ENCODE assay signal across 16 cellular contexts in the genomic region with DNA sequence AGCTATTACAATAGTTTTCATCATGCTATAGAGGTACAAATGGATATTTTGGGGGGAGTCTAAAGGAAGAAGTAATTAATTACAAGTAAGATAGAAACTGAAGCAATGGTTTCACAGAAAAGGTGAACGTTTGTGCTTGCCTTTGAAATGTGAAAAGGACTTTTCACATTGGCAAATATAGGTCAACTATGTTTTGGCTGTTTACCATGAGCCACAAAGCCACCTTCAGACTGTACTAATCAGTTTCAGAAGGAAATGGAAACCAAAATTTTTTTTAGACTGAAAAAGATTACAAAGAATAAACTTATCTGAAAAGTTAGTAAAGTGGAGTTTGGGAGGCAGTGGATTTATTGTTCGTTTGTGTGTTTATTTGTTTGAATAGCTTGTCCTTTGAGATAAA. TPM values are rescaled to one million over a fixed set of nuclear protein-coding genes. Genes with fewer than 3 reads are reported as not detected.
DNase-seq lines count a peak whose midpoint lies in the region; ATAC-seq and TF ChIP-seq lines count a peak whose summit lies in the region.
"Had no signal": no experiment of that assay in that cellular context is flagged by ENCODE, and none has a peak within 500 bp of the region (broad histone marks: within the 10 kb centered on the region; RNA-seq: fewer than 3 reads in every experiment).

No MANE protein-coding gene starts in this region.

- H3K27me3 Mint-ChIP-seq in CD8-positive, alpha-beta memory T cell, result peaks cover 0 to 3% of the 10 kb centered on the region in 2 donors
- H3K27me3 Mint-ChIP-seq in T-helper 17 cell, result no peaks in the 10 kb centered on the region
- no peaks in the 10 kb centered on the region for H3K27me3 Mint-ChIP-seq in effector memory CD8-positive, alpha-beta T cell
- H3K27me3 Mint-ChIP-seq: CD4-positive, CD25-positive, alpha-beta regulatory T cell had no signal

- no peaks in the 10 kb centered on the region for H3K27me3 ChIP-seq in CD8-positive, alpha-beta memory T cell (ENCODE audit: insufficient read depth, low read length, poor library complexity, severe bottlenecking)
- H3K27me3 ChIP-seq: BLaER1 treated with 17β-estradiol and CSF1 and Interleukin-3, amounts not matched to agents 10 nM and 100 nM had no signal

- H3K27ac ChIP-seq in CD8-positive, alpha-beta memory T cell (ENCODE audit: low read depth, low read length), result no peak overlapping the region
- no peak overlapping the region for H3K27ac ChIP-seq in HEK293 (ENCODE audit: extremely low read depth, low read depth, low read length)
- H3K27ac ChIP-seq: BLaER1 treated with 17β-estradiol and CSF1 and Interleukin-3, amounts not matched to agents 10 nM and 100 nM had no signal

- peaks cover 0 to 1% (median 0%) of the 10 kb centered on the region in 5 donors for H3K9me3 Mint-ChIP-seq in CD8-positive, alpha-beta memory T cell
- no peaks in the 10 kb centered on the region for H3K9me3 Mint-ChIP-seq in effector memory CD8-positive, alpha-beta T cell
- H3K9me3 Mint-ChIP-seq: HFFc6 had no signal

- no peaks in the 10 kb centered on the region for H3K4me1 ChIP-seq in CD8-positive, alpha-beta memory T cell (ENCODE audit: insufficient read depth, low read length)
- H3K4me1 ChIP-seq in HEK293 (ENCODE audit: control insufficient read depth, insufficient read depth, low read length), result peaks cover 3% of the 10 kb centered on the region; the same call in 1 of the 2 replicates
- H3K4me1 ChIP-seq: BLaER1 treated with 17β-estradiol and CSF1 and Interleukin-3, amounts not matched to agents 10 nM and 100 nM; HAP-1 had no signal

- H3K4me3 ChIP-seq in CD8-positive, alpha-beta memory T cell (ENCODE audit: low read length), result no peak overlapping the region
- H3K4me3 ChIP-seq in HEK293 (ENCODE audit: low read depth, low read length), result no peak overlapping the region
- H3K4me3 ChIP-seq: BLaER1 treated with 17β-estradiol and CSF1 and Interleukin-3, amounts not matched to agents 10 nM and 100 nM; HAP-1 had no signal

- POLR2A ChIA-PET in CD8-positive, alpha-beta memory T cell (lab: Charles Lee), result no interaction called here
- POLR2A ChIA-PET in HEK293 (lab: Yijun Ruan, JAX), result no interaction called here

- peak overlapping the region in 5 of 8 donors; percentile 12 to 78 (median 70) for H3K27ac Mint-ChIP-seq in CD8-positive, alpha-beta memory T cell
- H3K27ac Mint-ChIP-seq in T-helper 17 cell, result peak overlapping the region; percentile 92
- H3K27ac Mint-ChIP-seq in effector memory CD8-positive, alpha-beta T cell, result peak overlapping the region in 1 of 2 donors; percentile 74
- H3K27ac Mint-ChIP-seq: CD4-positive, CD25-positive, alpha-beta regulatory T cell; HFFc6 had no signal

- no peaks in the 10 kb centered on the region for H3K9me3 ChIP-seq in CD8-positive, alpha-beta memory T cell (ENCODE audit: low read length)
- H3K9me3 ChIP-seq in HEK293 (ENCODE audit: control insufficient read depth, insufficient read depth, low read depth, low read length) (no peaks in the 10 kb centered on the region), T-helper 17 cell (ENCODE audit: control insufficient read depth, low read length, poor library complexity, severe bottlenecking) (no peaks in the 10 kb centered on the region)
- H3K9me3 ChIP-seq: HAP-1 had no signal

- no peaks in the 10 kb centered on the region for H3K36me3 Mint-ChIP-seq in CD8-positive, alpha-beta memory T cell
- no peaks in the 10 kb centered on the region for H3K36me3 Mint-ChIP-seq in T-helper 17 cell (ENCODE audit: low read depth)
- no peaks in the 10 kb centered on the region for H3K36me3 Mint-ChIP-seq in effector memory CD8-positive, alpha-beta T cell (ENCODE audit: insufficient read depth)
- H3K36me3 Mint-ChIP-seq: CD4-positive, CD25-positive, alpha-beta regulatory T cell had no signal

- peak; percentile 74 for ATAC-seq in T-helper 17 cell
- peak; percentile 72 for ATAC-seq in effector memory CD8-positive, alpha-beta T cell (replicated peaks)
- no peak for ATAC-seq in GM18907 (IDR thresholded peaks at IDR 0.05; ENCODE audit: unreplicated experiment)
- ATAC-seq in HG03095 (IDR thresholded peaks at IDR 0.05; ENCODE audit: unreplicated experiment), result no peak

- H3K4me1 Mint-ChIP-seq in CD8-positive, alpha-beta memory T cell, result peaks cover 0 to 6% (median 2%) of the 10 kb centered on the region in 3 donors
- peaks cover 3% of the 10 kb centered on the region for H3K4me1 Mint-ChIP-seq in T-helper 17 cell
- H3K4me1 Mint-ChIP-seq in effector memory CD8-positive, alpha-beta T cell (ENCODE audit: low read depth in 2 of 2), result peaks cover 0 to 4% of the 10 kb centered on the region in 2 donors
- H3K4me1 Mint-ChIP-seq: CD4-positive, CD25-positive, alpha-beta regulatory T cell had no signal

- no peak for DNase-seq in CD8-positive, alpha-beta memory T cell
- DNase-seq in T-helper 17 cell (no peak), NCI-H1092 treated with DMSO at 0.1 percent for 48 hours (lab: John Stamatoyannopoulos, UW) (no peak)
- no peak for DNase-seq in effector memory CD8-positive, alpha-beta T cell
- DNase-seq: ACHN; CD4-positive, CD25-positive, alpha-beta regulatory T cell; DMS79 treated with DMSO at 0.1 percent for 48 hours; EL; HFFc6; IMR-90; KBM-7 had no signal

- no peak for TF ChIP-seq CTCF in HEK293 (tag by site-specific recombination; IDR thresholded peaks at IDR 0.05)

- CTCF ChIA-PET in CD8-positive, alpha-beta memory T cell (lab: Charles Lee), result no interaction called here
- CTCF ChIA-PET in HEK293 (lab: Yijun Ruan, JAX), result no interaction called here

- H3K36me3 ChIP-seq in CD8-positive, alpha-beta memory T cell (ENCODE audit: insufficient read depth, low read length), result no peaks in the 10 kb centered on the region
- H3K36me3 ChIP-seq in HEK293 (ENCODE audit: control insufficient read depth in 2 of 2, insufficient read depth in 1 of 2, low read length in 2 of 2), result no peaks in the 10 kb centered on the region
- H3K36me3 ChIP-seq: BLaER1 treated with 17β-estradiol and CSF1 and Interleukin-3, amounts not matched to agents 10 nM and 100 nM; HAP-1 had no signal

- peak overlapping the region in 3 of 7 donors; percentile 13 to 58 (median 38) for H3K4me3 Mint-ChIP-seq in CD8-positive, alpha-beta memory T cell
- H3K4me3 Mint-ChIP-seq in T-helper 17 cell, result no peak overlapping the region
- H3K4me3 Mint-ChIP-seq in effector memory CD8-positive, alpha-beta T cell, result peak overlapping the region in 1 of 2 donors; percentile 28
- H3K4me3 Mint-ChIP-seq: CD4-positive, CD25-positive, alpha-beta regulatory T cell; HFFc6 had no signal

TF ChIP-seq in HEK293, 187 proteins besides CTCF, POLR2A, EP300 and RAD21:
- TF ChIP-seq, protein P1, sequence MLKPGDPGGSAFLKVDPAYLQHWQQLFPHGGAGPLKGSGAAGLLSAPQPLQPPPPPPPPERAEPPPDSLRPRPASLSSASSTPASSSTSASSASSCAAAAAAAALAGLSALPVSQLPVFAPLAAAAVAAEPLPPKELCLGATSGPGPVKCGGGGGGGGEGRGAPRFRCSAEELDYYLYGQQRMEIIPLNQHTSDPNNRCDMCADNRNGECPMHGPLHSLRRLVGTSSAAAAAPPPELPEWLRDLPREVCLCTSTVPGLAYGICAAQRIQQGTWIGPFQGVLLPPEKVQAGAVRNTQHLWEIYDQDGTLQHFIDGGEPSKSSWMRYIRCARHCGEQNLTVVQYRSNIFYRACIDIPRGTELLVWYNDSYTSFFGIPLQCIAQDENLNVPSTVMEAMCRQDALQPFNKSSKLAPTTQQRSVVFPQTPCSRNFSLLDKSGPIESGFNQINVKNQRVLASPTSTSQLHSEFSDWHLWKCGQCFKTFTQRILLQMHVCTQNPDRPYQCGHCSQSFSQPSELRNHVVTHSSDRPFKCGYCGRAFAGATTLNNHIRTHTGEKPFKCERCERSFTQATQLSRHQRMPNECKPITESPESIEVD (tag by site-specific recombination; IDR thresholded peaks at IDR 0.05), result 0 out of 2 replicates have a peak, but pooled peaks have one; percentile 20
- no peak for TF ChIP-seq ZNF416 (tag by site-specific recombination; IDR thresholded peaks at IDR 0.05)

RNA-seq across cellular contexts. Expression of a gene that starts 32.1 kb away (rescaled TPM):
- total RNA-seq in CD8-positive, alpha-beta memory T cell, result not detected
- not detected for polyA plus RNA-seq in CD8-positive, alpha-beta memory T cell
- not detected for total RNA-seq in T-helper 17 cell
- total RNA-seq: CD4-positive, CD25-positive, alpha-beta regulatory T cell had no signal
- polyA plus RNA-seq: CD4-positive, CD25-positive, alpha-beta regulatory T cell had no signal

Comparison
In these comparisons a context has a peak if more than half of its experiments do, and no peak if none do; other contexts are left out.
1. ATAC-seq: peak in T-helper 17 cell (single experiment) and effector memory CD8-positive, alpha-beta T cell (single experiment); none in GM18907 (single experiment) and HG03095 (single experiment).